In the genomic region with DNA sequence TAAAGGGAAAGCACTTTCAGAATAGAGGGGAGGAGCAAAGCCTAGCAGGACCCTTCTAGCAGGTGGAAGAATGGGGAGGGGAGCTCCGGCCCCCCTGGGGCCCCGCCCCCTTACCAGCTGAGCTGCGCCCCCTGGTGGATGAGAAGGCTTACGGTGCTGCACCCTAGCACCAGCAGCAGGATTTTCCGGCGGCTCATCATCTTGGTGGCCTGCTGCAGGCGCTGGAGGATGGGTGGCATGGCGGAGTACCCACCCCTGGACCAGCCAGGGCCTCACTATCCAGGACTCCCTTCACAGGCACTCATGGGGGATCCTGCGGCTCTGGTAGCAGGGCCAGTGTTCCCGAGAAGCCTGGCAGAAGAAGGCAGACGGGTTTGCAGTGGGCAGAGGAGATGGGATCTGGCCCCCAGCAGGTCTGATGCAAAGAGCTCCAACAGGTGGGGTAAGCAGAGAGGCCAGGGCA, we compare ENCODE assay signal across 9 cellular contexts. TPM values are rescaled to one million over a fixed set of nuclear protein-coding genes. Genes with fewer than 3 reads are reported as not detected.
DNase-seq lines count a peak whose midpoint lies in the region; TF ChIP-seq lines count a peak whose summit lies in the region.
"Had no signal": no experiment of that assay in that cellular context is flagged by ENCODE, and none has a peak within 500 bp of the region (broad histone marks: within the 10 kb centered on the region; RNA-seq: fewer than 3 reads in every experiment).

No MANE protein-coding gene starts in this region.

- H4K20me1 ChIP-seq in KMS-11 (ENCODE audit: insufficient read depth), result no peaks in the 10 kb centered on the region
- H4K20me1 ChIP-seq in fibroblast of lung (ENCODE audit: control insufficient read depth, extremely low read depth, insufficient read depth, low read length), result no peaks in the 10 kb centered on the region
- no peaks in the 10 kb centered on the region for H4K20me1 ChIP-seq in neural cell (ENCODE audit: insufficient read depth)

- TF ChIP-seq RAD21 in neural cell (conservative IDR thresholded peaks at IDR 0.05), result peak; percentile 57

- H3K36me3 ChIP-seq in KMS-11 (ENCODE audit: insufficient read depth) (no peaks in the 10 kb centered on the region), fibroblast of lung (ENCODE audit: control insufficient read depth, insufficient read depth, low read length) (no peaks in the 10 kb centered on the region), neural cell (ENCODE audit: insufficient read depth, low read length) (no peaks in the 10 kb centered on the region)

- no peak overlapping the region for H3K27ac ChIP-seq in KMS-11
- H3K27ac ChIP-seq in RWPE1, result no peak overlapping the region
- no peak overlapping the region for H3K27ac ChIP-seq in fibroblast of lung (ENCODE audit: insufficient read depth, low read length)
- no peak overlapping the region for H3K27ac ChIP-seq in neural cell (ENCODE audit: low read length)
- H3K27ac ChIP-seq: skin epidermis had no signal

- peak; percentile 88 for DNase-seq in NCI-H1436 (lab: John Stamatoyannopoulos, UW)
- no peak for DNase-seq in NCI-H1436 treated with DMSO at 0.1 percent for 48 hours (lab: John Stamatoyannopoulos, UW)
- DNase-seq in RWPE1 (ENCODE audit: low spot score), result peak; percentile 78
- peak; percentile 74 for DNase-seq in activated T-helper 1 cell treated with Interleukin-2 at 50 U/mL for 16 hours (ENCODE audit: low read depth)
- peak; percentile 61 to 74 for DNase-seq in fibroblast of lung (ENCODE audit: low read depth in 2 of 2)
- DNase-seq in stimulated activated naive CD4-positive, alpha-beta T cell treated with Interleukin-2 at 50 U/mL for 16 hours (lab: John Stamatoyannopoulos, UW), result peak; percentile 81

- H3K79me2 ChIP-seq in KMS-11 (ENCODE audit: insufficient read depth, low read depth) (no peaks in the 10 kb centered on the region), fibroblast of lung (ENCODE audit: control insufficient read depth, insufficient read depth, low read length) (no peaks in the 10 kb centered on the region), neural cell (replicated peaks; ENCODE audit: insufficient read depth, low read length) (peaks cover 4% of the 10 kb centered on the region)

- no peak overlapping the region for H3K9ac ChIP-seq in KMS-11
- H3K9ac ChIP-seq in fibroblast of lung (ENCODE audit: insufficient read depth, low read length), result no peak overlapping the region
- H3K9ac ChIP-seq in neural cell (ENCODE audit: low read length), result no peak overlapping the region

- H3K4me2 ChIP-seq in KMS-11, result peak overlapping the region; percentile 63
- peak overlapping the region; percentile 23 for H3K4me2 ChIP-seq in fibroblast of lung (ENCODE audit: extremely low read depth, insufficient read depth, low read length)
- H3K4me2 ChIP-seq in neural cell (ENCODE audit: low read length), result no peak overlapping the region

- POLR2A ChIA-PET in RWPE1 (lab: Yijun Ruan, JAX; ENCODE audit: low non-redundant PET), result interaction anchor here (0.5 kb wide), 1 partner anchor 221 kb away, joined by 3 read pairs; no protein-coding TSS in a partner anchor

- H2AFZ ChIP-seq in KMS-11 (ENCODE audit: low read depth) (peak overlapping the region; percentile 60), fibroblast of lung (ENCODE audit: low read length) (no peak overlapping the region), neural cell (ENCODE audit: low read depth, low read length) (no peak overlapping the region)

- no peaks in the 10 kb centered on the region for H3K9me3 ChIP-seq in fibroblast of lung (ENCODE audit: control insufficient read depth, insufficient read depth, low read depth, low read length)
- no peaks in the 10 kb centered on the region for H3K9me3 ChIP-seq in neural cell (ENCODE audit: low read length)

- CTCF ChIA-PET in RWPE1 (lab: Yijun Ruan, JAX), result interaction anchor here (0.5 to 2.7 kb wide), 10 partner anchors 15 to 728 kb away, joined by 3 to 11 read pairs (median 3); no protein-coding TSS in a partner anchor

- H3K4me1 ChIP-seq in KMS-11 (ENCODE audit: low read depth, poor library complexity, severe bottlenecking) (peaks cover 25% of the 10 kb centered on the region), fibroblast of lung (ENCODE audit: control insufficient read depth, extremely low read depth, insufficient read depth, low read length) (no peaks in the 10 kb centered on the region)

- H3F3A ChIP-seq in neural cell (ENCODE audit: insufficient read depth, low read length, poor library complexity, severe bottlenecking), result no peaks in the 10 kb centered on the region

- H3K4me3 ChIP-seq in KMS-11 (IDR thresholded peaks at IDR 0.05; ENCODE audit: insufficient read depth, low read depth, low read length) (no peak overlapping the region), fibroblast of lung (replicated peaks in 1 of 4; ENCODE audit: control extremely low read depth in 1 of 4, insufficient read depth in 1 of 4, low read depth in 3 of 4, low read length in 4 of 4) (no peak overlapping the region), neural cell (ENCODE audit: low read length) (no peak overlapping the region)
- H3K4me3 ChIP-seq: skin epidermis had no signal

- TF ChIP-seq CTCF in KMS-11 (conservative IDR thresholded peaks at IDR 0.05; ENCODE audit: low read depth, low read length) (peak; percentile 93), RWPE1 (conservative IDR thresholded peaks at IDR 0.05; ENCODE audit: low read depth) (peak; percentile 88), fibroblast of lung (conservative IDR thresholded peaks at IDR 0.05 in 1 of 2, IDR thresholded peaks at IDR 0.05 in 1 of 2; ENCODE audit: low read depth in 1 of 2, low read length in 2 of 2) (peak; percentile 88 to 91), neural cell (IDR thresholded peaks at IDR 0.05; ENCODE audit: poor library complexity, severe bottlenecking) (peak; percentile 79)

- H3K27me3 ChIP-seq in KMS-11 (ENCODE audit: insufficient read depth, low read depth) (no peaks in the 10 kb centered on the region), fibroblast of lung (ENCODE audit: control insufficient read depth, insufficient read depth, low read length) (peaks cover 27% of the 10 kb centered on the region), neural cell (ENCODE audit: insufficient read depth, low read depth, low read length) (no peaks in the 10 kb centered on the region)

- no peaks in the 10 kb centered on the region for H3K9me2 ChIP-seq in neural cell (ENCODE audit: insufficient read depth, low read length)

- TF ChIP-seq EP300 in neural cell (conservative IDR thresholded peaks at IDR 0.05; ENCODE audit: poor library complexity, severe bottlenecking), result no peak

TF ChIP-seq in neural cell, 6 proteins besides CTCF, POLR2A, EP300 and RAD21 (continues in another document):
- TF ChIP-seq MXI1 (conservative IDR thresholded peaks at IDR 0.05; ENCODE audit: poor library complexity, severe bottlenecking) (peak; percentile 8), SMC3 (conservative IDR thresholded peaks at IDR 0.05; ENCODE audit: poor library complexity) (peak; percentile 67), EZH2 (IDR thresholded peaks at IDR 0.05; ENCODE audit: borderline replicate concordance, insufficient read depth, low read length, poor library complexity, severe bottlenecking) (no peak), POLR2AphosphoS5 (IDR thresholded peaks at IDR 0.05) (no peak)

RNA-seq across cellular contexts. Expression of gene GAL3ST3, which starts 3.8 kb away (rescaled TPM):
- total RNA-seq in fibroblast of lung, result under 0.01 TPM in 1 of 2 replicates, not detected in the other
- not detected in 2 replicates for polyA plus RNA-seq in fibroblast of lung
- polyA plus RNA-seq in fibroblast of lung (2012), result not detected in 2 replicates
- not detected in 2 replicates for polyA minus RNA-seq in fibroblast of lung (ENCODE audit: low replicate concordance)
- polyA plus RNA-seq in neural cell, result 16.7 and 17.2 TPM in 2 replicates
- polyA minus RNA-seq in neural cell, result 17.5 and 22.6 TPM in 2 replicates

RNA-seq across cellular contexts. Expression of gene SF3B2, which starts 7.0 kb away (rescaled TPM):
- 108 TPM in 2 replicates for total RNA-seq in fibroblast of lung
- polyA plus RNA-seq in fibroblast of lung (87.7 and 122 TPM in 2 replicates), neural cell (121 and 145 TPM in 2 replicates)
- polyA plus RNA-seq in fibroblast of lung (2012), result 147 and 188 TPM in 2 replicates
- polyA minus RNA-seq in fibroblast of lung (ENCODE audit: low replicate concordance) (114 and 133 TPM in 2 replicates), neural cell (162 and 165 TPM in 2 replicates)

RNA-seq across cellular contexts. Expression of gene CATSPER1, which starts 18.9 kb away (rescaled TPM):
- not detected in 2 replicates for total RNA-seq in fibroblast of lung
- polyA plus RNA-seq in fibroblast of lung, result 0.28 TPM in 1 of 2 replicates, not detected in the other
- polyA plus RNA-seq in fibroblast of lung (2012), result 0.20 and 0.36 TPM in 2 replicates
- polyA minus RNA-seq in fibroblast of lung (ENCODE audit: low replicate concordance), result not detected in 2 replicates
- polyA plus RNA-seq in neural cell, result not detected in 2 replicates
- not detected in 2 replicates for polyA minus RNA-seq in neural cell

RNA-seq across cellular contexts. Expression of gene PACS1, which starts 24.9 kb away (rescaled TPM):
- 16.4 and 25.9 TPM in 2 replicates for total RNA-seq in fibroblast of lung
- polyA plus RNA-seq in fibroblast of lung (27.7 and 28.5 TPM in 2 replicates), neural cell (12.1 and 14.4 TPM in 2 replicates)
- 37.1 and 39.7 TPM in 2 replicates for polyA plus RNA-seq in fibroblast of lung (2012)
- polyA minus RNA-seq in fibroblast of lung (ENCODE audit: low replicate concordance) (98.0 and 145 TPM in 2 replicates), neural cell (55.0 and 58.7 TPM in 2 replicates)

RNA-seq across cellular contexts. Expression of gene CST6, which starts 33.4 kb away (rescaled TPM):
- 1.8 and 11.1 TPM in 2 replicates for total RNA-seq in fibroblast of lung
- 0.41 and 0.76 TPM in 2 replicates for polyA plus RNA-seq in fibroblast of lung
- polyA plus RNA-seq in fibroblast of lung (2012), result 1.0 and 1.1 TPM in 2 replicates
- polyA minus RNA-seq in fibroblast of lung (ENCODE audit: low replicate concordance), result not detected in 2 replicates
- polyA plus RNA-seq in neural cell, result not detected in 2 replicates
- polyA minus RNA-seq in neural cell, result not detected in 2 replicates

Comparison
In these comparisons a context has a peak if more than half of its experiments do, and no peak if none do; other contexts are left out.
1. RNA of gene GAL3ST3, which starts 3.8 kb away (polyA plus RNA-seq): 16.7 to 17.2 TPM in neural cell; not detected in fibroblast of lung; every median in the first group is over 10 times any median in the second.
2. Peak in every context shown above with its lines, with median percentiles within 50 percentile points of each other: CTCF ChIP-seq.